30 cellular contexts compared by ENCODE assay signal in genomic region chr17:31608659-31609254, GRCh38.
"Had no signal": no experiment of that assay in that cellular context is flagged by ENCODE, and none has a peak within 500 bp of the region (broad histone marks: within the 10 kb centered on the region; RNA-seq: fewer than 3 reads in every experiment).

No MANE protein-coding gene starts in this region.

- DNase-seq: activated CD4-positive, alpha-beta T cell treated with anti-CD3 and anti-CD28 coated beads for 36 hours; activated CD4-positive, alpha-beta T cell treated with anti-CD3 and anti-CD28 coated beads, Interleukin-2, amount 50 U/mL, for 4 hours; activated CD4-positive, CD25-positive, alpha-beta regulatory T cell; activated naive CD8-positive, alpha-beta T cell treated with anti-CD3 and anti-CD28 coated beads, Interleukin-2, amount 50 U/mL, for 24 hours; activated T-cell treated with anti-CD3 and anti-CD28 coated beads, Interleukin-2, amount 50 U/mL, for 4 hours; dermis blood vessel endothelial cell; effector CD8-positive, alpha-beta T cell; esophagus squamous epithelium; midbrain; naive thymus-derived CD8-positive, alpha-beta T cell; nucleus accumbens; psoas muscle; stimulated activated CD4-positive, alpha-beta T cell treated with anti-CD3 and anti-CD28 coated beads, Interleukin-1b, Interleukin-23, amount 100 ng/mL, for 48 hours; stimulated activated CD4-positive, alpha-beta T cell treated with anti-CD3 and anti-CD28 coated beads, Interleukin-4, amount 100 ng/mL, for 4 hours; stimulated activated CD8-positive, alpha-beta memory T cell treated with anti-CD3 and anti-CD28 coated beads, Interleukin-4, amount 100 ng/mL, for 48 hours; stimulated activated naive CD8-positive, alpha-beta T cell treated with anti-CD3 and anti-CD28 coated beads, Interleukin-15, amount 100 ng/mL, for 72 hours; substantia nigra; T-helper 1 cell; upper lobe of right lung had no signal

- H3K4me3 Mint-ChIP-seq: activated CD4-positive, alpha-beta T cell treated with anti-CD3 and anti-CD28 coated beads for 36 hours; activated naive CD4-positive, alpha-beta T cell treated with anti-CD3 and anti-CD28 coated beads, Interleukin-2, amount 50 U/mL, for 24 hours; activated naive CD8-positive, alpha-beta T cell treated with anti-CD3 and anti-CD28 coated beads, Interleukin-2, amount 50 U/mL, for 24 hours; activated T-cell treated with anti-CD3 and anti-CD28 coated beads, Interleukin-2, amount 50 U/mL, for 4 hours; central memory CD8-positive, alpha-beta T cell; memory B cell; naive thymus-derived CD8-positive, alpha-beta T cell; neural crest cell; stimulated activated memory B cell treated with anti-CD40 and anti-IgM and Interleukin-4, amounts not matched to agents 10 μg/mL and 1 μg/mL and 100 μg/mL, for 72 hours; stimulated activated naive CD8-positive, alpha-beta T cell treated with anti-CD3 and anti-CD28 coated beads, Interleukin-15, amount 100 ng/mL, for 72 hours; T-helper 2 cell treated with Interferon-gamma antibody and Interleukin-4, amounts not matched to agents 5 μg/mL and 100 μg/mL, for 36 hours had no signal

- H3K79me2 ChIP-seq: parathyroid adenoma had no signal

- H2AFZ ChIP-seq: parathyroid adenoma had no signal

- H3K4me1 Mint-ChIP-seq: activated CD4-positive, alpha-beta T cell treated with anti-CD3 and anti-CD28 coated beads for 36 hours; activated naive CD4-positive, alpha-beta T cell treated with anti-CD3 and anti-CD28 coated beads, Interleukin-2, amount 50 U/mL, for 24 hours; activated naive CD8-positive, alpha-beta T cell treated with anti-CD3 and anti-CD28 coated beads, Interleukin-2, amount 50 U/mL, for 24 hours; central memory CD8-positive, alpha-beta T cell; memory B cell; naive thymus-derived CD8-positive, alpha-beta T cell; stimulated activated memory B cell treated with anti-CD40 and anti-IgM and Interleukin-4, amounts not matched to agents 10 μg/mL and 1 μg/mL and 100 μg/mL, for 72 hours; stimulated activated naive CD8-positive, alpha-beta T cell treated with anti-CD3 and anti-CD28 coated beads, Interleukin-15, amount 100 ng/mL, for 72 hours had no signal

- H3K4me3 ChIP-seq: esophagus squamous epithelium, psoas muscle, smooth muscle cell, thyroid gland, upper lobe of right lung had no signal

- ATAC-seq: activated CD4-positive, alpha-beta T cell treated with anti-CD3 and anti-CD28 coated beads for 36 hours; activated naive CD8-positive, alpha-beta T cell treated with anti-CD3 and anti-CD28 coated beads, Interleukin-2, amount 50 U/mL, for 24 hours; activated T-cell treated with anti-CD3 and anti-CD28 coated beads, Interleukin-2, amount 50 U/mL, for 4 hours; naive thymus-derived CD8-positive, alpha-beta T cell; psoas muscle; stimulated activated memory B cell treated with anti-CD40 and anti-IgM and Interleukin-4, amounts not matched to agents 10 μg/mL and 1 μg/mL and 100 μg/mL, for 72 hours; stimulated activated naive CD8-positive, alpha-beta T cell treated with anti-CD3 and anti-CD28 coated beads, Interleukin-15, amount 100 ng/mL, for 72 hours; upper lobe of right lung had no signal

- H3K9me3 Mint-ChIP-seq: activated naive CD4-positive, alpha-beta T cell treated with anti-CD3 and anti-CD28 coated beads, Interleukin-2, amount 50 U/mL, for 24 hours; activated naive CD8-positive, alpha-beta T cell treated with anti-CD3 and anti-CD28 coated beads, Interleukin-2, amount 50 U/mL, for 24 hours; activated T-cell treated with anti-CD3 and anti-CD28 coated beads, Interleukin-2, amount 50 U/mL, for 4 hours; activated T-helper 2 cell treated with anti-CD3 and anti-CD28 coated beads, Interferon-gamma antibody, Interleukin-2, Interleukin-4, amounts not matched to agents 10 μg/mL and 5 μg/mL and 100 μg/mL, durations not matched to agents 14 hours and 24 hours and 36 hours; central memory CD8-positive, alpha-beta T cell; neural crest cell; stimulated activated memory B cell treated with anti-CD40 and anti-IgM and Interleukin-4, amounts not matched to agents 10 μg/mL and 1 μg/mL and 100 μg/mL, for 72 hours; stimulated activated naive CD8-positive, alpha-beta T cell treated with anti-CD3 and anti-CD28 coated beads, Interleukin-15, amount 100 ng/mL, for 72 hours; T-helper 2 cell treated with Interferon-gamma antibody and Interleukin-4, amounts not matched to agents 5 μg/mL and 100 μg/mL, for 36 hours had no signal

- H3K27ac Mint-ChIP-seq: activated CD4-positive, alpha-beta T cell treated with anti-CD3 and anti-CD28 coated beads for 36 hours; activated naive CD4-positive, alpha-beta T cell treated with anti-CD3 and anti-CD28 coated beads, Interleukin-2, amount 50 U/mL, for 24 hours; activated naive CD8-positive, alpha-beta T cell treated with anti-CD3 and anti-CD28 coated beads, Interleukin-2, amount 50 U/mL, for 24 hours; activated T-helper 2 cell treated with anti-CD3 and anti-CD28 coated beads, Interferon-gamma antibody, Interleukin-2, Interleukin-4, amounts not matched to agents 10 μg/mL and 5 μg/mL and 100 μg/mL, durations not matched to agents 14 hours and 24 hours and 36 hours; memory B cell; naive thymus-derived CD8-positive, alpha-beta T cell; stimulated activated memory B cell treated with anti-CD40 and anti-IgM and Interleukin-4, amounts not matched to agents 10 μg/mL and 1 μg/mL and 100 μg/mL, for 72 hours; stimulated activated naive CD8-positive, alpha-beta T cell treated with anti-CD3 and anti-CD28 coated beads, Interleukin-15, amount 100 ng/mL, for 72 hours; T-helper 2 cell treated with Interferon-gamma antibody and Interleukin-4, amounts not matched to agents 5 μg/mL and 100 μg/mL, for 36 hours had no signal

- H3K9ac ChIP-seq: parathyroid adenoma had no signal

- H3K4me2 ChIP-seq: smooth muscle cell had no signal

- H3K27me3 Mint-ChIP-seq: activated CD4-positive, alpha-beta T cell treated with anti-CD3 and anti-CD28 coated beads for 36 hours; stimulated activated naive CD8-positive, alpha-beta T cell treated with anti-CD3 and anti-CD28 coated beads, Interleukin-15, amount 100 ng/mL, for 72 hours had no signal

- H3K27me3 ChIP-seq: esophagus squamous epithelium, thyroid gland, upper lobe of right lung had no signal

- H3K27ac ChIP-seq: epithelial cell of prostate, esophagus squamous epithelium, parathyroid adenoma, psoas muscle, thyroid gland, upper lobe of right lung had no signal

- H3K36me3 Mint-ChIP-seq: activated naive CD4-positive, alpha-beta T cell treated with anti-CD3 and anti-CD28 coated beads, Interleukin-2, amount 50 U/mL, for 24 hours; memory B cell; naive thymus-derived CD8-positive, alpha-beta T cell; stimulated activated memory B cell treated with anti-CD40 and anti-IgM and Interleukin-4, amounts not matched to agents 10 μg/mL and 1 μg/mL and 100 μg/mL, for 72 hours had no signal

- H3K4me1 ChIP-seq: esophagus squamous epithelium, parathyroid adenoma, psoas muscle, thyroid gland, upper lobe of right lung had no signal

- H3K9me3 ChIP-seq: esophagus squamous epithelium, psoas muscle, thyroid gland, upper lobe of right lung had no signal

- H3K36me3 ChIP-seq: esophagus squamous epithelium, thyroid gland, upper lobe of right lung had no signal
